Comparison of ENCODE assay signal across 1 cellular context in the genomic region with DNA sequence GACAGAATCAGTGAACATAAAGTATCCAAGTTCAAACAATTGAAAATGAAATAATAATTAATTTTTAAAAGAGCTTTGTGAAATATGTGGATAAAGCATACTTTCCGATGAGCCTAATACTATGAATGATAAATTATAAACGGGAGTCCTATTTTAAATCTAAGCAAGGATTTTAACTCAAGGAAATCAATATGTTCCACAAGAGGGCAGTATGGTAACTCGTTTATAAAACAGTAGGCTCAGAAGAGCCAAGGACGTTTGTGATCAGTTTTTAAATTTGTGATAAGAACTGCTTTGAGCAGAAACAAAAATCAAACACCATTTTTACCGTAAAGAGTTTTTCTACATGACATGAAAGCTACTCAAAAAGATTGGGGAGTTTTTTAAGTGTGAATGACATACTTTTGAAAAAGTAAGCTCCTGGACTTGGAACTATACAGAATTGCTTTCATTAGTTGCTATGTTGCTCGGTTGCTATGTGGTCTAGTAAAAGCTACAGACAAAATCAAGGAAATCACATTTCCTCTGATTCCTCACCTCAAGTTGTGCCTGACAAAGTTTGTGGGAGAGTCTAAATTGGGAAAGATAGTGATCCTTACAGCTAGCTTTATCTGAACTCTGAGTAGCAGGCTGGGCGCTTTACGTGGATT.
TF ChIP-seq lines count a peak whose summit lies in the region.

No MANE protein-coding gene starts in this region.

TF ChIP-seq in endothelial cell of umbilical vein, 7 proteins besides CTCF, POLR2A, EP300 and RAD21:
- TF ChIP-seq FOS (IDR thresholded peaks at IDR 0.05; ENCODE audit: borderline replicate concordance, insufficient read depth, low read length) (no peak), EZH2 (IDR thresholded peaks at IDR 0.05; ENCODE audit: borderline replicate concordance, low read depth, low read length, severe bottlenecking) (no peak), POLR2AphosphoS5 (IDR thresholded peaks at IDR 0.05; ENCODE audit: insufficient read depth, low read depth, low read length) (no peak), GATA2 (IDR thresholded peaks at IDR 0.05; ENCODE audit: insufficient read depth, insufficient read length, low read depth, low read length) (no peak), MYC (IDR thresholded peaks at IDR 0.05; ENCODE audit: low read depth, low read length) (no peak), JUN (IDR thresholded peaks at IDR 0.05; ENCODE audit: borderline replicate concordance, insufficient read depth, insufficient read length, low read depth) (no peak)
- TF ChIP-seq, protein P1, sequence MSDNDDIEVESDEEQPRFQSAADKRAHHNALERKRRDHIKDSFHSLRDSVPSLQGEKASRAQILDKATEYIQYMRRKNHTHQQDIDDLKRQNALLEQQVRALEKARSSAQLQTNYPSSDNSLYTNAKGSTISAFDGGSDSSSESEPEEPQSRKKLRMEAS (IDR thresholded peaks at IDR 0.05; ENCODE audit: insufficient read depth, insufficient read length): no peak
